In the genomic region with DNA sequence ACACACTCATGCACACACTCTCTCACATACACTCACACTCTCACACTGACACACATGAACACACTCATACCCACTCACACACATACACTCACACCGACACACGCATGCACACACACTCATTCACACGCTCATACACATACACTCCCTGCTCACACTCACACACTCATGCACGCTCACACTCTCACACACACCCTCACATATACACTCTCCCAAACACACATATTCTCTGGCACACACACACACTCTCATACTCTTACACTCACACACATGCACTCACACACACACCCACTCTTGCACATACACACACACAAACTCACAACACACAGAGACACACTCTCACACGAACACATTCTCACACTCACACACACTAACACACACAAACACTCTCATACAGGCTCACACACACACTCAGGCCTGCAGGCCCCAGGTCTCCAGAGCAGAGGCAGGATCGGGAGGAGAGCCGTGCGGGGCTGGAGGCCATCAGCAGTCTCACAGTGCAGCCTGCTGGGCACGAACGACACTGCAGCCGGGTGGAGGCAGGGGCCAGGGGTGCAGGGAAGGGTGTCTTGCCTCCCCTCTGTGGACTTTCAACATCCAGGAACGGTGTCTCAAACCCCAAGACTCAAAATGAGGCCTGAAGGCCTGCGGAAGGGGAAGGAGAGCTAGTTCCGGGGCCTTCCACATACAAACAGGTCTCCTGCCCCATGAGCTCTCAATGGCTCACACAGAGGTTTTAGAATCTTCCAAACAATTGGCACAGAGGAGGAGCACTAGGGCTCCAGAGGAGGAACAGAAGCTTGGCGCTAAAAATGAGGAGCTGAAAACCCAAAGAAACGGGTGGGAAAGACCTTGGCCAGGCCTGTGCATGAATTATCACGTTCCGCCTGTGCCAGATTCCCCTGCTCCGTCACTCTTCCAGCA, we compare ENCODE assay signal across 10 cellular contexts.
DNase-seq lines count a peak whose midpoint lies in the region; ATAC-seq and TF ChIP-seq lines count a peak whose summit lies in the region.
"Had no signal": no experiment of that assay in that cellular context is flagged by ENCODE, and none has a peak within 500 bp of the region (broad histone marks: within the 10 kb centered on the region; RNA-seq: fewer than 3 reads in every experiment).

No MANE protein-coding gene starts in this region.

- H3K36me3 ChIP-seq in GM23338 (ENCODE audit: insufficient read depth), result no peaks in the 10 kb centered on the region
- peaks cover 17% of the 10 kb centered on the region for H3K36me3 ChIP-seq in WERI-Rb-1
- no peaks in the 10 kb centered on the region for H3K36me3 ChIP-seq in thyroid gland
- H3K36me3 ChIP-seq in breast epithelium, result no peaks in the 10 kb centered on the region
- no peaks in the 10 kb centered on the region for H3K36me3 ChIP-seq in vagina

- 62 to 65% methylated on average over 19 of the region's 19 CpGs for WGBS in thyroid gland, 2 donors

- peak; percentile 100 for ATAC-seq in GM23338
- ATAC-seq in HG02642 (IDR thresholded peaks at IDR 0.05; ENCODE audit: poor library complexity, unreplicated experiment), result no peak

- intact Hi-C loops in thyroid gland (cut with DNase I) (no loop called here), breast epithelium (cut with DNase I; ENCODE audit: low total_unique reads) (no loop called here), vagina (cut with DNase I) (no loop called here)

- peak; percentile 80 to 98 for TF ChIP-seq CTCF in GM23338 (conservative IDR thresholded peaks at IDR 0.05; ENCODE audit: low read depth in 2 of 2)
- TF ChIP-seq CTCF in WERI-Rb-1 (IDR thresholded peaks at IDR 0.05; ENCODE audit: low read depth, low read length), result peak; percentile 93
- peak in 1 of 6 experiments; percentile 28 for TF ChIP-seq CTCF in thyroid gland (IDR thresholded peaks at IDR 0.05)
- TF ChIP-seq CTCF in breast epithelium (IDR thresholded peaks at IDR 0.05), result no peak
- peak in 1 of 3 experiments; percentile 53 for TF ChIP-seq CTCF in vagina (IDR thresholded peaks at IDR 0.05)

- H3K4me1 ChIP-seq in GM23338 (ENCODE audit: insufficient read depth), result no peaks in the 10 kb centered on the region
- H3K4me1 ChIP-seq in thyroid gland, result no peaks in the 10 kb centered on the region
- no peaks in the 10 kb centered on the region for H3K4me1 ChIP-seq in breast epithelium
- no peaks in the 10 kb centered on the region for H3K4me1 ChIP-seq in vagina

- H3K27me3 ChIP-seq in GM23338 (ENCODE audit: insufficient read depth) (no peaks in the 10 kb centered on the region), WERI-Rb-1 (ENCODE audit: insufficient read depth, low read depth, severe bottlenecking) (no peaks in the 10 kb centered on the region), thyroid gland (no peaks in the 10 kb centered on the region), breast epithelium (peaks cover 0 to 8% of the 10 kb centered on the region in 2 donors), vagina (no peaks in the 10 kb centered on the region)

- H3K27ac Mint-ChIP-seq in GM23338, result no peak overlapping the region
- H3K27ac Mint-ChIP-seq: dendritic cell treated with granulocyte-macrophage colony-stimulating factor and Interleukin-4, amounts not matched to agents 40 ng/mL and 50 ng/mL, for 4 days had no signal

- no peak overlapping the region for H3K4me3 ChIP-seq in GM23338
- H3K4me3 ChIP-seq in WERI-Rb-1 (ENCODE audit: low read depth, low read length), result no peak overlapping the region
- no peak overlapping the region for H3K4me3 ChIP-seq in thyroid gland (replicated peaks in 1 of 3)
- H3K4me3 ChIP-seq in breast epithelium, result no peak overlapping the region
- H3K4me3 ChIP-seq in vagina, result no peak overlapping the region

- TF ChIP-seq POLR2A in thyroid gland (IDR thresholded peaks at IDR 0.05) (no peak), breast epithelium (IDR thresholded peaks at IDR 0.05) (no peak), vagina (IDR thresholded peaks at IDR 0.05) (no peak)

- no peaks in the 10 kb centered on the region for H3K36me3 Mint-ChIP-seq in GM23338 (ENCODE audit: low read depth)

- H3K4me2 ChIP-seq in GM23338, result no peak overlapping the region

- H3K27ac ChIP-seq in GM23338 (ENCODE audit: low read depth) (no peak overlapping the region), WERI-Rb-1 (no peak overlapping the region), thyroid gland (no peak overlapping the region), breast epithelium (no peak overlapping the region), vagina (no peak overlapping the region)
- H3K27ac ChIP-seq: HL-60 had no signal

- no peaks in the 10 kb centered on the region for H3K79me2 ChIP-seq in GM23338 (replicated peaks; ENCODE audit: insufficient read depth)

- H3K9me3 Mint-ChIP-seq in GM23338, result no peaks in the 10 kb centered on the region
- H3K9me3 Mint-ChIP-seq: dendritic cell treated with granulocyte-macrophage colony-stimulating factor and Interleukin-4, amounts not matched to agents 40 ng/mL and 50 ng/mL, for 4 days had no signal

- peaks cover 2% of the 10 kb centered on the region for H3K27me3 Mint-ChIP-seq in GM23338 (ENCODE audit: insufficient read depth, low read depth, poor library complexity)

- no peaks in the 10 kb centered on the region for H4K20me1 ChIP-seq in GM23338 (replicated peaks; ENCODE audit: insufficient read depth)

- H2AFZ ChIP-seq in GM23338, result no peak overlapping the region

- H3K9me2 ChIP-seq in GM23338 (ENCODE audit: insufficient read depth), result peaks cover 22% of the 10 kb centered on the region

- no peaks in the 10 kb centered on the region for H3K9me3 ChIP-seq in WERI-Rb-1 (ENCODE audit: severe bottlenecking)
- no peaks in the 10 kb centered on the region for H3K9me3 ChIP-seq in thyroid gland
- no peaks in the 10 kb centered on the region for H3K9me3 ChIP-seq in breast epithelium
- H3K9me3 ChIP-seq in vagina, result no peaks in the 10 kb centered on the region

- H3F3A ChIP-seq in GM23338 (replicated peaks; ENCODE audit: low read depth), result no peaks in the 10 kb centered on the region

- no peaks in the 10 kb centered on the region for H3K4me1 Mint-ChIP-seq in GM23338

- no peak overlapping the region for H3K4me3 Mint-ChIP-seq in GM23338
- H3K4me3 Mint-ChIP-seq: dendritic cell treated with granulocyte-macrophage colony-stimulating factor and Interleukin-4, amounts not matched to agents 40 ng/mL and 50 ng/mL, for 4 days had no signal

- DNase-seq in Ammon's horn (ENCODE audit: low spot score), result peak; percentile 22
- DNase-seq in GM23338 (ENCODE audit: low spot score), result peak; percentile 82
- DNase-seq in WERI-Rb-1, result peak; percentile 61
- DNase-seq in iPS-NIHi11 (ENCODE audit: low spot score), result peak; percentile 87
- peak; percentile 4 to 12 for DNase-seq in thyroid gland
- DNase-seq in breast epithelium (ENCODE audit: low spot score in 2 of 2), result no peak
- DNase-seq in vagina (ENCODE audit: extremely low spot score in 2 of 2), result no peak

TF ChIP-seq in GM23338, 12 proteins besides CTCF, POLR2A, EP300 and RAD21 (continues in another document):
- no peak for TF ChIP-seq NANOG (IDR thresholded peaks at IDR 0.05; ENCODE audit: borderline replicate concordance)
- no peak for TF ChIP-seq EZH2phosphoT487 (IDR thresholded peaks at IDR 0.05; ENCODE audit: unreplicated experiment)
- no peak for TF ChIP-seq JUNB (IDR thresholded peaks at IDR 0.05; ENCODE audit: unreplicated experiment)

Comparison
In these comparisons a context has a peak if more than half of its experiments do, and no peak if none do; other contexts are left out.
1. DNase-seq: peak in Ammon's horn (single experiment), GM23338 (single experiment), WERI-Rb-1 (single experiment), iPS-NIHi11 (single experiment) and thyroid gland (2 of 2); none in breast epithelium (0 of 2) and vagina (0 of 2).
2. CTCF ChIP-seq: peak in GM23338 (2 of 2) and WERI-Rb-1 (single experiment); none in breast epithelium (0 of 3).